Comparison of ENCODE assay signal across 1 cellular context in the genomic region with DNA sequence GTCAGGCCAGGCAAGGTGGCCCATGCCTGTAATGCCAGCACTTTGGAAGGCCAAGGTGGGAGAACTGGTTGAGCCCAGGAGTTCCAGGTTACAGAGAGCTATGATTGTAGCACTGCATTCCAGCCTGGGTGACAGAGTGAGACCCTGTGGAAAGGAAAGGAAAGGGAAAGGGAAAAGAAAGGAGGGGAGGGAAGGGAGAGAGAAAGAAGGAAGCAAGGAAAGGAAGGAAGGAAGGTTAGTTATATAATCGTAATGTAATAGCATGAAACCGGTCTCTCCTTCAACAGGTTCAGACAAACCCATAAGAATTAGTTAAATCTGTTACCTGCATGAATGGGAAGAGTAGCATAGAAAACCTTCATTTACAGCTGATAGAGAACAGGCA.
TF ChIP-seq lines count a peak whose summit lies in the region.

No MANE protein-coding gene starts in this region.

TF ChIP-seq in IMR-90, 13 proteins besides CTCF, POLR2A, EP300 and RAD21:
- TF ChIP-seq NFE2L2 (IDR thresholded peaks at IDR 0.05; ENCODE audit: low read depth, low read length) (no peak), MAFK (IDR thresholded peaks at IDR 0.05; ENCODE audit: low read depth, low read length) (no peak), RCOR1 (IDR thresholded peaks at IDR 0.05; ENCODE audit: insufficient replicate concordance, low read length) (no peak), CHD1 (IDR thresholded peaks at IDR 0.05; ENCODE audit: low read depth, low read length) (no peak), MAZ (IDR thresholded peaks at IDR 0.05; ENCODE audit: borderline replicate concordance, low read depth, low read length) (no peak), MXI1 (IDR thresholded peaks at IDR 0.05; ENCODE audit: borderline replicate concordance, low read depth, low read length) (no peak), CEBPB (IDR thresholded peaks at IDR 0.05; ENCODE audit: low read depth, low read length) (no peak), BHLHE40 (IDR thresholded peaks at IDR 0.05; ENCODE audit: low read depth, low read length) (no peak), SMC3 (IDR thresholded peaks at IDR 0.05; ENCODE audit: low read depth, low read length) (no peak), FOS (IDR thresholded peaks at IDR 0.05; ENCODE audit: low read depth, low read length) (no peak), RFX5 (IDR thresholded peaks at IDR 0.05; ENCODE audit: low read depth, low read length) (no peak)
- TF ChIP-seq, protein P1, sequence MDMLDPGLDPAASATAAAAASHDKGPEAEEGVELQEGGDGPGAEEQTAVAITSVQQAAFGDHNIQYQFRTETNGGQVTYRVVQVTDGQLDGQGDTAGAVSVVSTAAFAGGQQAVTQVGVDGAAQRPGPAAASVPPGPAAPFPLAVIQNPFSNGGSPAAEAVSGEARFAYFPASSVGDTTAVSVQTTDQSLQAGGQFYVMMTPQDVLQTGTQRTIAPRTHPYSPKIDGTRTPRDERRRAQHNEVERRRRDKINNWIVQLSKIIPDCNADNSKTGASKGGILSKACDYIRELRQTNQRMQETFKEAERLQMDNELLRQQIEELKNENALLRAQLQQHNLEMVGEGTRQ (IDR thresholded peaks at IDR 0.05; ENCODE audit: low read depth, low read length) = no peak
- TF ChIP-seq, protein P2, sequence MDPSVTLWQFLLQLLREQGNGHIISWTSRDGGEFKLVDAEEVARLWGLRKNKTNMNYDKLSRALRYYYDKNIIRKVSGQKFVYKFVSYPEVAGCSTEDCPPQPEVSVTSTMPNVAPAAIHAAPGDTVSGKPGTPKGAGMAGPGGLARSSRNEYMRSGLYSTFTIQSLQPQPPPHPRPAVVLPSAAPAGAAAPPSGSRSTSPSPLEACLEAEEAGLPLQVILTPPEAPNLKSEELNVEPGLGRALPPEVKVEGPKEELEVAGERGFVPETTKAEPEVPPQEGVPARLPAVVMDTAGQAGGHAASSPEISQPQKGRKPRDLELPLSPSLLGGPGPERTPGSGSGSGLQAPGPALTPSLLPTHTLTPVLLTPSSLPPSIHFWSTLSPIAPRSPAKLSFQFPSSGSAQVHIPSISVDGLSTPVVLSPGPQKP (IDR thresholded peaks at IDR 0.05; ENCODE audit: borderline replicate concordance, low read depth, low read length) = no peak
